34 cellular contexts compared by ENCODE assay signal in genomic region chr6:152705327-152705726, GRCh38. TPM values are rescaled to one million over a fixed set of nuclear protein-coding genes. Genes with fewer than 3 reads are reported as not detected.
"Had no signal": no experiment of that assay in that cellular context is flagged by ENCODE, and none has a peak within 500 bp of the region (broad histone marks: within the 10 kb centered on the region; RNA-seq: fewer than 3 reads in every experiment).

No MANE protein-coding gene starts in this region.

- DNase-seq: activated B cell treated with CpG ODN at 0.5 μM for 24 hours; activated CD4-positive, alpha-beta T cell treated with anti-CD3 and anti-CD28 coated beads for 48 hours; activated CD4-positive, alpha-beta T cell treated with anti-CD3 and anti-CD28 coated beads, Interleukin-2, amount 50 U/mL, for 1 hour; activated CD4-positive, alpha-beta T cell treated with anti-CD3 and anti-CD28 coated beads, Interleukin-2, amount 50 U/mL, for 48 hours; activated CD8-positive, alpha-beta memory T cell treated with anti-CD3 and anti-CD28 coated beads, Interleukin-2, amount 10 ng/mL, durations not matched to agents 7 days and 5 days; activated CD8-positive, alpha-beta memory T cell treated with anti-CD3 and anti-CD28 coated beads, Interleukin-2, amount 50 U/mL, for 4 hours; activated CD8-positive, alpha-beta T cell treated with anti-CD3 and anti-CD28 coated beads for 36 hours; activated effector memory CD4-positive, alpha-beta T cell treated with anti-CD3 and anti-CD28 coated beads, Interleukin-2, amount 50 U/mL, for 16 hours; activated naive CD4-positive, alpha-beta T cell treated with anti-CD3 and anti-CD28 coated beads for 36 hours; activated naive CD8-positive, alpha-beta T cell treated with anti-CD3 and anti-CD28 coated beads, Interleukin-2, amount 10 ng/mL, durations not matched to agents 7 days and 5 days; activated T-cell treated with anti-CD3 and anti-CD28 coated beads, Interleukin-2, amount 50 U/mL, for 1 hour; activated T-cell treated with anti-CD3 and anti-CD28 coated beads, Interleukin-2, amount 50 U/mL, for 48 hours; central memory CD4-positive, alpha-beta T cell; cerebellar nuclear complex; colonic mucosa; effector CD8-positive, alpha-beta T cell; foreskin keratinocyte; gastrocnemius medialis; glutamatergic neuron; heart left ventricle; T-helper 1 cell; T-helper 17 cell; T1000; WERI-Rb-1 had no signal

- H3K4me3 ChIP-seq: ascending aorta, breast epithelium, cardiac muscle cell, colonic mucosa, gastrocnemius medialis had no signal

- ATAC-seq: activated CD4-positive, CD25-positive, alpha-beta regulatory T cell treated with anti-CD3 and anti-CD28 coated beads, Interleukin-2, amount 50 U/mL, for 24 hours; activated CD8-positive, alpha-beta memory T cell treated with anti-CD3 and anti-CD28 coated beads, Interleukin-2, amount 10 ng/mL, durations not matched to agents 7 days and 5 days; activated CD8-positive, alpha-beta T cell treated with anti-CD3 and anti-CD28 coated beads for 36 hours; activated naive CD4-positive, alpha-beta T cell treated with anti-CD3 and anti-CD28 coated beads, Interleukin-2, amount 50 U/mL, for 72 hours; esophagus mucosa; foreskin keratinocyte; gastrocnemius medialis; heart left ventricle; T-helper 17 cell had no signal

- H3K9me3 ChIP-seq: colonic mucosa, gastrocnemius medialis had no signal

- H3K27ac ChIP-seq: ascending aorta, breast epithelium, cardiac muscle cell, colonic mucosa, foreskin keratinocyte, gastrocnemius medialis, heart left ventricle, WERI-Rb-1 had no signal

- H3K27me3 ChIP-seq: ascending aorta, breast epithelium, cardiac muscle cell, colonic mucosa, foreskin keratinocyte, gastrocnemius medialis had no signal

- H3K4me1 ChIP-seq: ascending aorta, breast epithelium, colonic mucosa, foreskin keratinocyte had no signal

- H3K36me3 ChIP-seq: ascending aorta, breast epithelium, cardiac muscle cell, colonic mucosa, gastrocnemius medialis, heart left ventricle, WERI-Rb-1 had no signal

RNA-seq across cellular contexts. Expression of gene MYCT1, which starts 7.6 kb away (rescaled TPM):
- total RNA-seq: activated B cell treated with CpG ODN at 0.5 μM for 24 hours; activated CD8-positive, alpha-beta memory T cell treated with anti-CD3 and anti-CD28 coated beads for 36 hours; activated CD8-positive, alpha-beta memory T cell treated with anti-CD3 and anti-CD28 coated beads, Interleukin-2, amount 10 ng/mL, durations not matched to agents 7 days and 5 days; activated CD8-positive, alpha-beta T cell treated with anti-CD3 and anti-CD28 coated beads for 36 hours; activated naive CD4-positive, alpha-beta T cell treated with anti-CD3 and anti-CD28 coated beads for 36 hours; activated naive CD4-positive, alpha-beta T cell treated with anti-CD3 and anti-CD28 coated beads, Interleukin-2, amount 50 U/mL, for 72 hours; activated naive CD8-positive, alpha-beta T cell treated with anti-CD3 and anti-CD28 coated beads, Interleukin-2, amount 10 ng/mL, durations not matched to agents 7 days and 5 days; activated T-helper 1 cell treated with anti-CD3 and anti-CD28 coated beads, Interleukin-12 subunit alpha, Interleukin-12 subunit beta, Interleukin-2, Interleukin-4 antibody, amounts not matched to agents 30 ng/mL and 10 ng/mL and 1 ng/mL, durations not matched to agents 14 hours and 24 hours and 36 hours; activated T-helper 2 cell treated with anti-CD3 and anti-CD28 coated beads, Interferon-gamma antibody, Interleukin-2, Interleukin-4, amounts not matched to agents 10 μg/mL and 5 μg/mL and 100 μg/mL, durations not matched to agents 14 hours and 24 hours and 36 hours; epithelial cell of proximal tubule; foreskin keratinocyte had no signal
- polyA plus RNA-seq: cardiac muscle cell, foreskin keratinocyte had no signal

RNA-seq across cellular contexts. Expression of gene VIP, which starts 45.3 kb away (rescaled TPM):
- total RNA-seq: activated B cell treated with CpG ODN at 0.5 μM for 24 hours; activated CD8-positive, alpha-beta memory T cell treated with anti-CD3 and anti-CD28 coated beads for 36 hours; activated CD8-positive, alpha-beta memory T cell treated with anti-CD3 and anti-CD28 coated beads, Interleukin-2, amount 10 ng/mL, durations not matched to agents 7 days and 5 days; activated CD8-positive, alpha-beta T cell treated with anti-CD3 and anti-CD28 coated beads for 36 hours; activated naive CD4-positive, alpha-beta T cell treated with anti-CD3 and anti-CD28 coated beads for 36 hours; activated naive CD4-positive, alpha-beta T cell treated with anti-CD3 and anti-CD28 coated beads, Interleukin-2, amount 50 U/mL, for 72 hours; activated naive CD8-positive, alpha-beta T cell treated with anti-CD3 and anti-CD28 coated beads, Interleukin-2, amount 10 ng/mL, durations not matched to agents 7 days and 5 days; activated T-helper 1 cell treated with anti-CD3 and anti-CD28 coated beads, Interleukin-12 subunit alpha, Interleukin-12 subunit beta, Interleukin-2, Interleukin-4 antibody, amounts not matched to agents 30 ng/mL and 10 ng/mL and 1 ng/mL, durations not matched to agents 14 hours and 24 hours and 36 hours; activated T-helper 2 cell treated with anti-CD3 and anti-CD28 coated beads, Interferon-gamma antibody, Interleukin-2, Interleukin-4, amounts not matched to agents 10 μg/mL and 5 μg/mL and 100 μg/mL, durations not matched to agents 14 hours and 24 hours and 36 hours; ascending aorta; cardiac muscle cell; epithelial cell of proximal tubule; esophagus mucosa; foreskin keratinocyte; T-helper 17 cell had no signal
- polyA plus RNA-seq: cardiac muscle cell, foreskin keratinocyte had no signal
